ENCODE assay signal across 2 cellular contexts in the genomic region with DNA sequence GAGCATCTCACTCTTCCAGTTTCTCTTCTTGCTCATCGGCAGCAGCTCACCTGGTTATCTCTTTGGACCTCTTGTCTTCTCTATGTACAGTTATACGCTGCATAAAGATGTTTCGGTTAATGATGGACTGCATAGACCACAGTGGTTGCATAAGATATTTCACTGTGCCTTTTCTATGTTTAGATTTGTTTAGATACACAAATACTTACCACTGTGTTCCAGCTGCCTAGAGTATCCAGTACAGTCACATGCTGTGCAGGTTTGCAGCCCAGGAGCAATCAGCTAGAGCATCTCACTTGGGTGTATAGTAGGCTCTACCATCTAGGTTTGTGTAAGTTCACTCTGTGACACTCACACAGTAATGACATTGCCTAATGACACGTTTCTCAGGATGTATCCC.
TF ChIP-seq lines count a peak whose summit lies in the region.

No MANE protein-coding gene starts in this region.

TF ChIP-seq in IMR-90, 13 proteins besides CTCF, POLR2A, EP300 and RAD21:
- TF ChIP-seq CEBPB (IDR thresholded peaks at IDR 0.05; ENCODE audit: low read depth, low read length) (0 out of 2 replicates have a peak, but pooled peaks have one; percentile 29), BHLHE40 (IDR thresholded peaks at IDR 0.05; ENCODE audit: low read depth, low read length) (no peak), CHD1 (IDR thresholded peaks at IDR 0.05; ENCODE audit: low read depth, low read length) (no peak)

TF ChIP-seq in GM12878, 131 proteins besides CTCF, POLR2A, EP300 and RAD21:
- peak; percentile 84 for TF ChIP-seq ZSCAN29 (IDR thresholded peaks at IDR 0.05)
- TF ChIP-seq CBFB (IDR thresholded peaks at IDR 0.05; ENCODE audit: low read depth): no peak
- TF ChIP-seq, protein P1, sequence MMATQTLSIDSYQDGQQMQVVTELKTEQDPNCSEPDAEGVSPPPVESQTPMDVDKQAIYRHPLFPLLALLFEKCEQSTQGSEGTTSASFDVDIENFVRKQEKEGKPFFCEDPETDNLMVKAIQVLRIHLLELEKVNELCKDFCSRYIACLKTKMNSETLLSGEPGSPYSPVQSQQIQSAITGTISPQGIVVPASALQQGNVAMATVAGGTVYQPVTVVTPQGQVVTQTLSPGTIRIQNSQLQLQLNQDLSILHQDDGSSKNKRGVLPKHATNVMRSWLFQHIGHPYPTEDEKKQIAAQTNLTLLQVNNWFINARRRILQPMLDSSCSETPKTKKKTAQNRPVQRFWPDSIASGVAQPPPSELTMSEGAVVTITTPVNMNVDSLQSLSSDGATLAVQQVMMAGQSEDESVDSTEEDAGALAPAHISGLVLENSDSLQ (IDR thresholded peaks at IDR 0.05): no peak
